Comparison of ENCODE assay signal across 1 cellular context in genomic region chr17:40517286-40517662, GRCh38.
A peak's percentile ranks its signal among the peaks of the same experiment; 100 is the strongest.
TF ChIP-seq lines count a peak whose summit lies in the region.

No MANE protein-coding gene starts in this region.

TF ChIP-seq in HCT116, 20 proteins besides CTCF, POLR2A, EP300 and RAD21:
- TF ChIP-seq, protein P1, sequence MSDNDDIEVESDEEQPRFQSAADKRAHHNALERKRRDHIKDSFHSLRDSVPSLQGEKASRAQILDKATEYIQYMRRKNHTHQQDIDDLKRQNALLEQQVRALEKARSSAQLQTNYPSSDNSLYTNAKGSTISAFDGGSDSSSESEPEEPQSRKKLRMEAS (IDR thresholded peaks at IDR 0.05), result 0 out of 2 replicates have a peak, but pooled peaks have one; percentile 5
- TF ChIP-seq CBX3 (IDR thresholded peaks at IDR 0.05; ENCODE audit: low read depth) (0 out of 2 replicates have a peak, but pooled peaks have one; percentile 2), ZNF274 (IDR thresholded peaks at IDR 0.05; ENCODE audit: low read depth, low read length) (no peak)
